ENCODE assay signal across 12 cellular contexts in the genomic region with DNA sequence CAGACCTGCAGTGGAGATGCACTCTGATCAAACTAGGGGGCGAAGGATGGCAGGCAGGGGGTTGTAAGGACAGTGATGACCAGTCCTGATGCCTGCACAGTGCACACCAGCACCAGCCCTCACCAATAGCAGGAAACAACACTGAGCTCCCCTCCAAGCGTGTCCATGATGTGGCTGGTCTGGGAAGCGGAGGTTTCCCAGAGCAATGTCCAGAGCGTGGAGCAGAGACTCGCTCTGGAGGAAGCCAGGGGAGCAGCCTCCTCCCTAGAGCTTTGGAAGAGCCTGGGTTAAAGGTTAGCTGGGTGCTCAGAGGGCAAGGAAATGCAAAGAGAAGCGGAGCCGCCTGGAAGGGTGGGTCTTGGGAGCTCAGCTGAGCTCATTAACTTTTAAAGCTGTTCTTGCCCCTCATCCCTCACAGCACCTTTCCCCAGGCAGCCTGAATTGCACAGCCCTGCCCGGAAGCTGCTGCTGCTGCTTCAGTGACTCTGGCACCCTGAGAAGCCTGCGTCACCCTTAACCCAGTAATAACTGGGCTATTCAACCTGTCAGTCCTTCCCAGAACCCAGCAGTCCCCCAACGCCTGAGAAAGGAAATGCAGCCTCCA.
A peak's percentile ranks its signal among the peaks of the same experiment; 100 is the strongest.
DNase-seq lines count a peak whose midpoint lies in the region; ATAC-seq and TF ChIP-seq lines count a peak whose summit lies in the region.
"Had no signal": no experiment of that assay in that cellular context is flagged by ENCODE, and none has a peak within 500 bp of the region (broad histone marks: within the 10 kb centered on the region; RNA-seq: fewer than 3 reads in every experiment).

No MANE protein-coding gene starts in this region.

- no peaks in the 10 kb centered on the region for H3K27me3 Mint-ChIP-seq in Calu3 (ENCODE audit: unreplicated experiment)

- H3K4me1 ChIP-seq in adipocyte (ENCODE audit: control insufficient read depth, insufficient read depth, low read length) = peaks cover 38% of the 10 kb centered on the region

- peaks cover 29% of the 10 kb centered on the region for H3K4me1 Mint-ChIP-seq in Calu3 (ENCODE audit: low read depth, unreplicated experiment)

- CTCF ChIA-PET in Calu3 (lab: Charles Lee) = interaction anchor here (1.1 to 1.7 kb wide), 2 partner anchors 15 to 16 kb away, joined by 3 to 5 read pairs; no protein-coding TSS in a partner anchor

- H3K9me3 ChIP-seq in adipocyte (ENCODE audit: control insufficient read depth, low read length) = peaks cover 4% of the 10 kb centered on the region
- H3K9me3 ChIP-seq: tibial nerve had no signal

- no peak for TF ChIP-seq CTCF in Calu3 (IDR thresholded peaks at IDR 0.05; ENCODE audit: unreplicated experiment)

- no peaks in the 10 kb centered on the region for H3K36me3 ChIP-seq in adipocyte (ENCODE audit: control insufficient read depth, insufficient read depth, low read length, severe bottlenecking)
- H3K36me3 ChIP-seq: tibial nerve had no signal

- no peaks in the 10 kb centered on the region for H3K9me3 Mint-ChIP-seq in Calu3 (ENCODE audit: low read depth, unreplicated experiment)

- no TSS peak for BruUV-seq in Calu3 (replicated peaks; lab: Mats Ljungman, UMichigan)

- H3K27me3 ChIP-seq in adipocyte (replicated peaks; ENCODE audit: control insufficient read depth, insufficient read depth, low read length) = peaks cover 4% of the 10 kb centered on the region
- H3K27me3 ChIP-seq: tibial nerve had no signal

- intact Hi-C loops in Calu3 (cut with micrococcal nuclease; ENCODE audit: unreplicated experiment) = no loop called here

- H3K4me3 ChIP-seq in adipocyte (ENCODE audit: low read length) = no peak overlapping the region
- H3K4me3 ChIP-seq: lung, tibial nerve had no signal

- DNase-seq in Calu3 (peak; percentile 32), adipocyte (ENCODE audit: low read depth) (no peak), kidney tubule cell (ENCODE audit: low spot score) (peak; percentile 79), renal cortical epithelial cell (ENCODE audit: low read depth) (peak; percentile 65), DMS 273 (lab: John Stamatoyannopoulos, UW; ENCODE audit: unreplicated experiment) (no peak), NCI-H345 (lab: John Stamatoyannopoulos, UW) (no peak)
- DNase-seq: activated CD8-positive, alpha-beta memory T cell treated with anti-CD3 and anti-CD28 coated beads, Interleukin-2, amount 50 U/mL, for 4 hours; NK-92 treated with Interleukin-12 subunit alpha and Interleukin-12 subunit beta, amount 100 ng/mL, for 24 hours had no signal

- H3K4me3 Mint-ChIP-seq in Calu3 (ENCODE audit: low read depth, unreplicated experiment) = no peak overlapping the region

- ATAC-seq in HG02981 (IDR thresholded peaks at IDR 0.05; ENCODE audit: unreplicated experiment) (no peak), HG02759 (IDR thresholded peaks at IDR 0.05; ENCODE audit: unreplicated experiment) (no peak)

- no peak overlapping the region for H3K27ac Mint-ChIP-seq in Calu3 (ENCODE audit: unreplicated experiment)

- H3K36me3 Mint-ChIP-seq in Calu3 (ENCODE audit: insufficient read depth, unreplicated experiment) = no peaks in the 10 kb centered on the region

- H3K9ac ChIP-seq in adipocyte (ENCODE audit: low read length) = peak overlapping the region; percentile 11

Comparison
In these comparisons a context has a peak if more than half of its experiments do, and no peak if none do; other contexts are left out.
1. DNase-seq: peak in Calu3 (single experiment), kidney tubule cell (single experiment) and renal cortical epithelial cell (single experiment); none in adipocyte (single experiment), DMS 273 (single experiment) and NCI-H345 (single experiment).